In the genomic region with DNA sequence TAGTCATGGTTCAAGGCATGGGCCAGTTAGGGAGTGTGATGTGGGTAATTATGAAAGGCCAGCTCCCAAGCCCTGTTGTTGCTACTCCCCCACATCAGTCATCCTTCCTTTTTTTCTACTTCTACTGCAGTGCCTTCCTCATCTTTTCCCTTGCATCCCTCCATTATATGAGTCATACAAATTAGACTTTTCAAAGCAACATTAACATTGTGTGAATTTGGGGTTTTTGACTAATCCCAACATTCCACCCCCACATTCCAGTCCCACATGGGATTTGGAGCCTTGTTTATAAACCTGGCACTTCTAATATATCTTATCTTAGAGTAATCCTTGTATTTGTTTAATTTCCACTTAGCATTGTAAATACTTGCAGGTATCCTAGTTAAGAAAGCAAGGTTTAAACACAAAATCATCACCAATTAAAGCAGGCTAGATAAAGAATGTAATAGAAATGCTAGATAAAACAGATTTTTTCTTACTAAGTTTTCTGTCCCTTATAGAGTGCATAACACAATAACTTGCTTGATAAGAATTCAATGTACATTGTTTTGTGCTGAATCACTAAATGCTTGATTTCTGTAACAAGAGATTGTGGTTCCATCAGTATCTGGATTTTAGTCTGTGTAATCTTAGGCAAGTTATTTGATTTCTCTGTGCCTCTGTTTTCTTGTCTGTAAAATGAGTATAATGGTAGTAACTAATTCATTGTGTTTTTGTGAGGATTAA, we compare ENCODE assay signal across 15 cellular contexts.
A peak's percentile ranks its signal among the peaks of the same experiment; 100 is the strongest.
DNase-seq lines count a peak whose midpoint lies in the region; ATAC-seq and TF ChIP-seq lines count a peak whose summit lies in the region.
"Had no signal": no experiment of that assay in that cellular context is flagged by ENCODE, and none has a peak within 500 bp of the region (broad histone marks: within the 10 kb centered on the region; RNA-seq: fewer than 3 reads in every experiment).

No MANE protein-coding gene starts in this region.

- H3K27ac ChIP-seq in lung (ENCODE audit: low read depth in 1 of 2, low read length in 1 of 2) = no peak overlapping the region
- H3K27ac ChIP-seq: C4-2B, gastrocnemius medialis, stomach had no signal

- H3K4me1 ChIP-seq in lung (ENCODE audit: control insufficient read depth in 2 of 2, insufficient read depth in 2 of 2, low read length in 2 of 2) = no peaks in the 10 kb centered on the region
- H3K4me1 ChIP-seq: gastrocnemius medialis had no signal

- DNase-seq in BJ (ENCODE audit: low read depth) = peak; percentile 21
- peak; percentile 64 for DNase-seq in LHCN-M2 (ENCODE audit: low read depth)
- DNase-seq in astrocyte of the spinal cord (ENCODE audit: low read depth, low spot score) = peak; percentile 69
- DNase-seq in lung (ENCODE audit: low spot score) = no peak
- DNase-seq in HK-2 (ENCODE audit: unreplicated experiment) = no peak
- no peak for DNase-seq in stimulated activated naive CD4-positive, alpha-beta T cell (lab: John Stamatoyannopoulos, UW)
- DNase-seq: gastrocnemius medialis, naive B cell, NCI-H187, NCI-H69, retina, stomach had no signal

- in situ Hi-C loops in astrocyte of the spinal cord (cut with HindIII; ENCODE audit: low sequenced_read_pairs) = no loop called here

- H3K4me3 ChIP-seq in BJ (ENCODE audit: low read depth, low read length) (no peak overlapping the region), astrocyte of the spinal cord (ENCODE audit: low read depth, low read length) (no peak overlapping the region), lung (no peak overlapping the region)
- H3K4me3 ChIP-seq: gastrocnemius medialis, stomach had no signal

- peak; percentile 3 for ATAC-seq in lung (ENCODE audit: insufficient read depth, low FRiP score)
- no peak for ATAC-seq in GM19324 (IDR thresholded peaks at IDR 0.05; ENCODE audit: low FRiP score, unreplicated experiment)
- no peak for ATAC-seq in GM21619 (IDR thresholded peaks at IDR 0.05; ENCODE audit: unreplicated experiment)
- ATAC-seq: gastrocnemius medialis had no signal

- peaks cover 0 to 2% of the 10 kb centered on the region in 2 donors for H3K9me3 ChIP-seq in lung (ENCODE audit: control insufficient read depth in 2 of 2, insufficient read depth in 1 of 2, low read length in 1 of 2)
- H3K9me3 ChIP-seq: gastrocnemius medialis, stomach had no signal

- H3K27me3 ChIP-seq in BJ (ENCODE audit: control insufficient read depth, insufficient read depth, low read length) = no peaks in the 10 kb centered on the region
- no peaks in the 10 kb centered on the region for H3K27me3 ChIP-seq in lung (ENCODE audit: control insufficient read depth, insufficient read depth)
- H3K27me3 ChIP-seq: gastrocnemius medialis, stomach had no signal

- POLR2A ChIA-PET in BJ (lab: Charles Lee) = no interaction called here

- no peak for TF ChIP-seq CTCF in BJ (IDR thresholded peaks at IDR 0.05; ENCODE audit: insufficient read depth, low read depth, low read length)
- no peak for TF ChIP-seq CTCF in astrocyte of the spinal cord (IDR thresholded peaks at IDR 0.05; ENCODE audit: low read depth, low read length)
- no peak for TF ChIP-seq CTCF in lung (IDR thresholded peaks at IDR 0.05; ENCODE audit: control extremely low read depth, extremely low read depth)

- CTCF ChIA-PET in BJ (lab: Yijun Ruan, JAX) = interaction anchor here (0.6 kb wide), 1 partner anchor 10 kb away, joined by 3 read pairs; no protein-coding TSS in a partner anchor

- H3K36me3 ChIP-seq in BJ (ENCODE audit: control insufficient read depth, insufficient read depth, low read length) (no peaks in the 10 kb centered on the region), lung (ENCODE audit: control insufficient read depth in 2 of 2, insufficient read depth in 2 of 2, low read length in 2 of 2) (no peaks in the 10 kb centered on the region)
- H3K36me3 ChIP-seq: gastrocnemius medialis, stomach had no signal

Comparison
In these comparisons a context has a peak if more than half of its experiments do, and no peak if none do; other contexts are left out.
1. DNase-seq: peak in BJ (single experiment), LHCN-M2 (single experiment) and astrocyte of the spinal cord (single experiment); none in lung (single experiment), HK-2 (single experiment) and stimulated activated naive CD4-positive, alpha-beta T cell (0 of 6).